Comparison of ENCODE assay signal across 13 cellular contexts in the genomic region with DNA sequence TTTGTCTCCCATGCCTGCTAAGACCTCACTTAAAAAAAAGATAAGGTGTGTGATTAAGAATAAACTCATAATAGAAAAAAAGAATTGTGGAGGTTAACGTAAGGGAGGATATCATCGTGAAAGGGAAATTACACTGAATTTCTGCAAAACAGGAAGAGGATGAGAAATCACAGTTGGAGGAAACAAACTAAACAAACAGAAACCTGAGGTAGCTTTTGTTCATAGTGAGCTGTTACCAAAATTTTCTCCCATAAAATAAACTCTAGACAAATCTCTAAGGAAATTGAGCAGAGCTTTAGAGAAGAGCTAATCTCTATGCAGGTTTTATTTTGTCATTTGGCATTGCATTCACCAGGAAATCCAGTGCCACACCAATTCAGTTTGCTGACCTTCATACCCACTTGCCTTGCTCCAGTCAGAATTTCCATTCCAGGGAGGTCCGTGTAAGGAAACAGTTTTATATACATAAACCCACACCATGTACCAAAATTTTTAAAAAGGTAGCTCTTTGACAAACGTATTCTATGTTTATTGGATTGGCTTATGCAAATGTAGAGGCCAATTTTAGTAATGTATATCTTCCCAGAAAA.
"Had no signal": no experiment of that assay in that cellular context is flagged by ENCODE, and none has a peak within 500 bp of the region (broad histone marks: within the 10 kb centered on the region; RNA-seq: fewer than 3 reads in every experiment).

No MANE protein-coding gene starts in this region.

- H3K27ac ChIP-seq: pancreas, sigmoid colon, thoracic aorta, upper lobe of right lung had no signal

- H3K9me3 ChIP-seq: pancreas, sigmoid colon, thoracic aorta had no signal

- H3K27me3 Mint-ChIP-seq: T-helper 17 cell had no signal

- H3K27me3 ChIP-seq: pancreas, sigmoid colon, upper lobe of right lung had no signal

- H3K4me3 Mint-ChIP-seq: T-helper 17 cell, WTC11 had no signal

- H3K4me3 ChIP-seq: pancreas, sigmoid colon, thoracic aorta, upper lobe of right lung had no signal

- H3K4me1 ChIP-seq: pancreas, sigmoid colon had no signal

- H3K27ac Mint-ChIP-seq: WTC11 had no signal

- ATAC-seq: esophagus mucosa, pancreas, T-helper 17 cell, upper lobe of right lung, WTC11 had no signal

- DNase-seq: activated CD4-positive, alpha-beta T cell treated with anti-CD3 and anti-CD28 coated beads, Interleukin-2, amount 50 U/mL, for 1 hour; activated naive CD4-positive, alpha-beta T cell treated with Interleukin-2 at 50 U/mL for 16 hours; glutamatergic neuron; hypothalamus; kidney glomerular epithelial cell; pancreas; sigmoid colon; stimulated activated CD4-positive, alpha-beta T cell treated with anti-CD3 and anti-CD28 coated beads, Interleukin-1b, Interleukin-23, amount 100 ng/mL, for 48 hours; T-helper 17 cell; upper lobe of right lung had no signal

- H3K36me3 ChIP-seq: pancreas, sigmoid colon, thoracic aorta, upper lobe of right lung had no signal
